In the genomic region with DNA sequence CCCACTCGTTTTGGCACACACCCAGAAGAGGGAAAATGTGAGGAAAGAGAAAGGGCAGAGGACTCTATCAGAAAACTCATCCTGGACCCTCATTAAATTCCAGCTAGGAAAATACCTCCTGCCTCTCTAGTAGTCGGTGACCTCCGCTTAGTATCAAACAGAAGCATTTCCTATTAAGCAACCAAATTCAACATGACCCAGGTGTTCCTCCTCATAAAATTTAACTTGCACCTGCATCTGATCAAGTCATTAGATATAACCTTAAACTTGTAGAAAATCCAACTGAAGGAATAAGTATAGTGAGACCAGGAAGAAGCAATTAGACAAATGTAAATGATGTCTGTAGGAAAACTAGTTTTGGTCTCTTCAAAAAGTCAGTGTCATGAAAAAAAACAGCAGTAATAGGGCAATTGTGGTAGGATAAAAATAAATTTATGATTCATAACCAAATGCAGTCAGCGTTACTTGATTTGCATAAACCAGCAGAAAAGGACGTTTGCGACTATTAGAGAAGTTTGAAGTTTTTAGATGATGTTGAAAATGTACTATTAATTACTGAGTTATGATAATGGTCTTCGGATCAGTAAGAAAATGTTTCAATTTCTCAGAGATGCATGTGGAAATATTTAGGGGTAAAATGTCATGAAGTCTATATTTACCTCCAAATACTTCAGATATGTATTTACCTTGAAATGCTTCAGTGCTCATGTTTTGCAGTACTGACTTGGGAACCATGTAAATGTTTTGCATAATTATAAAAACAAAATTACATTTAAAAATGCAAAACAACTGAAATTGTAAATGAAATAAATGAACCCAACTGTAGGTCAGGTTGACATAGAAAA, we compare ENCODE assay signal across 13 cellular contexts. TPM values are rescaled to one million over a fixed set of nuclear protein-coding genes. Genes with fewer than 3 reads are reported as not detected.
A peak's percentile ranks its signal among the peaks of the same experiment; 100 is the strongest.
DNase-seq lines count a peak whose midpoint lies in the region; ATAC-seq lines count a peak whose summit lies in the region.
"Had no signal": no experiment of that assay in that cellular context is flagged by ENCODE, and none has a peak within 500 bp of the region (broad histone marks: within the 10 kb centered on the region; RNA-seq: fewer than 3 reads in every experiment).

No MANE protein-coding gene starts in this region.

- DNase-seq in left lobe of liver (ENCODE audit: low spot score) (no peak), GF-D8 (lab: John Stamatoyannopoulos, UW) (no peak), NCI-H146 treated with DMSO at 0.1 percent for 48 hours (lab: John Stamatoyannopoulos, UW; ENCODE audit: unreplicated experiment) (no peak)
- DNase-seq: aorta; NCI-H510A treated with DMSO at 0.1 percent for 48 hours; stimulated activated CD4-positive, alpha-beta T cell treated with anti-CD3 and anti-CD28 coated beads, Interleukin-12 subunit alpha, Interleukin-12 subunit beta, amount 100 ng/mL, for 4 hours had no signal

- ATAC-seq in GM18520 (IDR thresholded peaks at IDR 0.05; ENCODE audit: unreplicated experiment) (peak; percentile 48), GM21619 (IDR thresholded peaks at IDR 0.05; ENCODE audit: unreplicated experiment) (peak; percentile 44), HG03520 (IDR thresholded peaks at IDR 0.05; ENCODE audit: unreplicated experiment) (peak; percentile 29), left lobe of liver (peak; percentile 34), esophagus mucosa (no peak), HG03571 (IDR thresholded peaks at IDR 0.05; ENCODE audit: unreplicated experiment) (no peak)

RNA-seq across cellular contexts. Expression of a gene that starts 44.6 kb away (rescaled TPM):
- not detected for total RNA-seq in left lobe of liver
- not detected for total RNA-seq in esophagus mucosa
- total RNA-seq: aorta, fibroblast of lung, mononuclear cell had no signal

Comparison
In these comparisons a context has a peak if more than half of its experiments do, and no peak if none do; other contexts are left out.
1. ATAC-seq: peak in GM18520 (single experiment), GM21619 (single experiment), HG03520 (single experiment) and left lobe of liver (single experiment); none in esophagus mucosa (single experiment) and HG03571 (single experiment).